In genomic region chr15:31847961-31848360, GRCh38 we compare ENCODE assay signal across 23 cellular contexts.
"Had no signal": no experiment of that assay in that cellular context is flagged by ENCODE, and none has a peak within 500 bp of the region (broad histone marks: within the 10 kb centered on the region; RNA-seq: fewer than 3 reads in every experiment).

No MANE protein-coding gene starts in this region.

- ATAC-seq: gastrocnemius medialis; left cardiac atrium; left lung; mucosa of descending colon; natural killer cell treated with Interleukin-12 subunit alpha and Interleukin-12 subunit beta and Interleukin-15 and Interleukin-18, amount 100 ng/mL, for 72 hours; psoas muscle; right cardiac atrium; stimulated activated memory B cell treated with anti-CD40 and anti-IgM and Interleukin-4, amounts not matched to agents 10 μg/mL and 1 μg/mL and 100 μg/mL, for 72 hours; stimulated activated naive CD8-positive, alpha-beta T cell treated with anti-CD3 and anti-CD28 coated beads, Interleukin-15, Interleukin-2, amounts not matched to agents 100 U/mL and 50 U/mL, for 24 hours; upper lobe of right lung had no signal

- H3K27me3 ChIP-seq: gastrocnemius medialis, left lung, sigmoid colon, transverse colon, upper lobe of right lung, uterus had no signal

- H3K4me3 ChIP-seq: gastrocnemius medialis, left lung, mucosa of descending colon, psoas muscle, sigmoid colon, transverse colon, upper lobe of right lung, uterus had no signal

- H3K9me3 ChIP-seq: gastrocnemius medialis, mucosa of descending colon, transverse colon, upper lobe of right lung had no signal

- FAIRE-seq: kidney had no signal

- H3K27ac ChIP-seq: gastrocnemius medialis, left lung, psoas muscle, sigmoid colon, transverse colon, upper lobe of right lung, uterus had no signal

- DNase-seq: cortex of kidney; effector CD4-positive, alpha-beta T cell; foreskin fibroblast; gastrocnemius medialis; head of caudate nucleus; kidney; left cardiac atrium; left lung; mesenchymal stem cell; mucosa of descending colon; naive B cell; posterior cingulate gyrus; psoas muscle; right cardiac atrium; sigmoid colon; stimulated activated CD4-positive, alpha-beta T cell treated with anti-CD3 and anti-CD28 coated beads, Interleukin-2, amount 100 ng/mL, for 24 hours; stimulated activated CD4-positive, alpha-beta T cell treated with anti-CD3 and anti-CD28 coated beads, Interleukin-4, amount 100 ng/mL, for 4 hours; stimulated activated naive CD8-positive, alpha-beta T cell treated with anti-CD3 and anti-CD28 coated beads, Interleukin-15, Interleukin-2, amounts not matched to agents 100 U/mL and 50 U/mL, for 24 hours; transverse colon; upper lobe of right lung; uterus had no signal

- H3K36me3 ChIP-seq: gastrocnemius medialis, left lung, sigmoid colon, transverse colon, upper lobe of right lung, uterus had no signal

- H3K4me1 ChIP-seq: gastrocnemius medialis, left lung, psoas muscle, sigmoid colon, transverse colon, upper lobe of right lung, uterus had no signal
